ENCODE assay signal across 19 cellular contexts in the genomic region with DNA sequence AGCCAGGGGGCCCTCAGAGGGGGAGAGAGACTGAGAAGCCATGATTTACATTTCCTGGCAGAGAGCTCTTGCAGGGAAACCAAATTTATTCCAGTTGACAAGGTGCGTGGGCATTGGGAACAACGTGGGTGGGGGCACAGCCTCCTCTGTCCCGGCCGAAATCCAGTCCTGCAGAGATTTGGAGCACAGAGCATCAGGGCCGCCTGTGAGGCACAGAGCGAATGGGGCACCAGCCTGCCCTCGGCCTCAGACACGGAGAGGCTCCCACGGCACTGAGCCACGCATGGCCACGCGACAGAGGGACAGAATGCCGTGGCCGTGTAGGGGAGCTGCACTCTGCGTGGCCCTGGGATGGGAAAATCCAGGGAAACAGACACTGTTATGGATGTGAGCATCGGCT. TPM values are rescaled to one million over a fixed set of nuclear protein-coding genes. Genes with fewer than 3 reads are reported as not detected.
"Had no signal": no experiment of that assay in that cellular context is flagged by ENCODE, and none has a peak within 500 bp of the region (broad histone marks: within the 10 kb centered on the region; RNA-seq: fewer than 3 reads in every experiment).

No MANE protein-coding gene starts in this region.

- DNase-seq: activated CD4-positive, alpha-beta T cell treated with anti-CD3 and anti-CD28 coated beads, Interleukin-2, amount 50 U/mL, for 1 hour; activated naive CD4-positive, alpha-beta T cell treated with anti-CD3 and anti-CD28 coated beads for 36 hours; activated T-cell treated with anti-CD3 and anti-CD28 coated beads for 4 hours; dermis blood vessel endothelial cell; heart left ventricle; naive thymus-derived CD4-positive, alpha-beta T cell; occipital lobe; stimulated activated naive CD8-positive, alpha-beta T cell treated with anti-CD3 and anti-CD28 coated beads, Interleukin-15, amount 100 ng/mL, for 72 hours; SW 1271; uterus had no signal

- H3K27ac ChIP-seq: heart left ventricle, SJSA1, thoracic aorta had no signal

- H3K27me3 ChIP-seq: heart left ventricle, uterus had no signal

- H3K27ac Mint-ChIP-seq: activated naive CD4-positive, alpha-beta T cell treated with anti-CD3 and anti-CD28 coated beads for 36 hours; activated T-helper 17 cell treated with anti-CD3 and anti-CD28 coated beads, Interleukin-2, amount 50 U/mL, for 72 hours; naive thymus-derived CD4-positive, alpha-beta T cell; T-helper 2 cell treated with Interferon-gamma antibody and Interleukin-4, amounts not matched to agents 5 μg/mL and 100 μg/mL, for 36 hours had no signal

- ATAC-seq: activated T-helper 17 cell treated with anti-CD3 and anti-CD28 coated beads, Interleukin-2, amount 50 U/mL, for 72 hours; esophagus mucosa; heart left ventricle; naive thymus-derived CD4-positive, alpha-beta T cell; stimulated activated naive CD8-positive, alpha-beta T cell treated with anti-CD3 and anti-CD28 coated beads, Interleukin-15, amount 100 ng/mL, for 72 hours had no signal

- H3K4me1 ChIP-seq: SJSA1, uterus had no signal

- H3K4me3 ChIP-seq: heart left ventricle, SJSA1, thoracic aorta, uterus had no signal

- H3K4me1 Mint-ChIP-seq: activated T-helper 17 cell treated with anti-CD3 and anti-CD28 coated beads, Interleukin-2, amount 50 U/mL, for 72 hours; naive thymus-derived CD4-positive, alpha-beta T cell; stimulated activated naive CD8-positive, alpha-beta T cell treated with anti-CD3 and anti-CD28 coated beads, Interleukin-15, amount 100 ng/mL, for 72 hours had no signal

- H3K9me3 ChIP-seq: heart left ventricle, thoracic aorta, uterus had no signal

- H3K4me3 Mint-ChIP-seq: activated naive CD4-positive, alpha-beta T cell treated with anti-CD3 and anti-CD28 coated beads for 36 hours; activated T-helper 17 cell treated with anti-CD3 and anti-CD28 coated beads, Interleukin-2, amount 50 U/mL, for 72 hours; naive thymus-derived CD4-positive, alpha-beta T cell; stimulated activated naive CD8-positive, alpha-beta T cell treated with anti-CD3 and anti-CD28 coated beads, Interleukin-15, amount 100 ng/mL, for 72 hours; T-helper 2 cell treated with Interferon-gamma antibody and Interleukin-4, amounts not matched to agents 5 μg/mL and 100 μg/mL, for 36 hours had no signal

- H3K9me3 Mint-ChIP-seq: activated naive CD4-positive, alpha-beta T cell treated with anti-CD3 and anti-CD28 coated beads for 36 hours; activated T-helper 17 cell treated with anti-CD3 and anti-CD28 coated beads, Interleukin-2, amount 50 U/mL, for 72 hours; naive thymus-derived CD4-positive, alpha-beta T cell; stimulated activated naive CD8-positive, alpha-beta T cell treated with anti-CD3 and anti-CD28 coated beads, Interleukin-15, amount 100 ng/mL, for 72 hours; T-helper 2 cell treated with Interferon-gamma antibody and Interleukin-4, amounts not matched to agents 5 μg/mL and 100 μg/mL, for 36 hours had no signal

- H3K36me3 Mint-ChIP-seq: naive thymus-derived CD4-positive, alpha-beta T cell had no signal

- H3K27me3 Mint-ChIP-seq: activated T-helper 17 cell treated with anti-CD3 and anti-CD28 coated beads, Interleukin-2, amount 50 U/mL, for 72 hours; naive thymus-derived CD4-positive, alpha-beta T cell; stimulated activated naive CD8-positive, alpha-beta T cell treated with anti-CD3 and anti-CD28 coated beads, Interleukin-15, amount 100 ng/mL, for 72 hours had no signal

- H3K36me3 ChIP-seq: heart left ventricle, SJSA1, thoracic aorta, uterus had no signal

RNA-seq across cellular contexts. Expression of a gene that starts 44.4 kb away (rescaled TPM):
- total RNA-seq: activated CD8-positive, alpha-beta memory T cell treated with anti-CD3 and anti-CD28 coated beads for 36 hours; activated naive CD4-positive, alpha-beta T cell treated with anti-CD3 and anti-CD28 coated beads for 36 hours; dermis blood vessel endothelial cell; fibroblast of villous mesenchyme; lower leg skin; occipital lobe; pulmonary artery endothelial cell; SJSA1; thoracic aorta had no signal
- polyA plus RNA-seq: naive thymus-derived CD4-positive, alpha-beta T cell had no signal

RNA-seq across cellular contexts. Expression of a gene that starts 55.2 kb away (rescaled TPM):
- total RNA-seq: activated CD8-positive, alpha-beta memory T cell treated with anti-CD3 and anti-CD28 coated beads for 36 hours; activated naive CD4-positive, alpha-beta T cell treated with anti-CD3 and anti-CD28 coated beads for 36 hours; activated T-helper 17 cell treated with anti-CD3 and anti-CD28 coated beads, Interleukin-2, amount 50 U/mL, for 72 hours; dermis blood vessel endothelial cell; fibroblast of villous mesenchyme; heart left ventricle; occipital lobe; pulmonary artery endothelial cell; SJSA1; uterus had no signal
- polyA plus RNA-seq: heart left ventricle; naive thymus-derived CD4-positive, alpha-beta T cell had no signal
